8 cellular contexts compared by ENCODE assay signal in genomic region chr14:103259801-103260628, GRCh38.
DNase-seq lines count a peak whose midpoint lies in the region; ATAC-seq and TF ChIP-seq lines count a peak whose summit lies in the region.

No MANE protein-coding gene starts in this region.

- no peak for TF ChIP-seq CTCF in RWPE1 (conservative IDR thresholded peaks at IDR 0.05; ENCODE audit: low read depth)
- no peak for TF ChIP-seq CTCF in foreskin fibroblast (IDR thresholded peaks at IDR 0.05; ENCODE audit: low read depth, low read length)

- H3K27ac Mint-ChIP-seq in stimulated activated naive B cell treated with anti-CD40 and anti-IgM and Interleukin-4, amounts not matched to agents 10 μg/mL and 1 μg/mL and 100 μg/mL, for 72 hours = no peak overlapping the region

- H3K4me3 Mint-ChIP-seq in stimulated activated naive B cell treated with anti-CD40 and anti-IgM and Interleukin-4, amounts not matched to agents 10 μg/mL and 1 μg/mL and 100 μg/mL, for 72 hours = peak overlapping the region in 1 of 2 donors; percentile 54

- peak; percentile 40 for DNase-seq in GM03348 (ENCODE audit: low spot score)
- DNase-seq in RWPE1 (ENCODE audit: low spot score) = no peak
- DNase-seq in foreskin fibroblast = no peak
- no peak for DNase-seq in skeletal muscle cell (ENCODE audit: low read depth)
- DNase-seq in Kasumi-1 (lab: John Stamatoyannopoulos, UW) = no peak
- no peak for DNase-seq in iPS-NIHi11 (ENCODE audit: low spot score)
- DNase-seq in NCI-H2171 (lab: John Stamatoyannopoulos, UW) = no peak
- DNase-seq in stimulated activated naive B cell treated with anti-CD40 and anti-IgM and Interleukin-4, amounts not matched to agents 10 μg/mL and 1 μg/mL and 100 μg/mL, for 72 hours = no peak

- H3K9me3 Mint-ChIP-seq in stimulated activated naive B cell treated with anti-CD40 and anti-IgM and Interleukin-4, amounts not matched to agents 10 μg/mL and 1 μg/mL and 100 μg/mL, for 72 hours = peaks cover 0 to under 1% of the 10 kb centered on the region in 2 donors

- H3K27me3 Mint-ChIP-seq in stimulated activated naive B cell treated with anti-CD40 and anti-IgM and Interleukin-4, amounts not matched to agents 10 μg/mL and 1 μg/mL and 100 μg/mL, for 72 hours = peaks cover 11 to 23% of the 10 kb centered on the region in 2 donors

- H3K4me3 ChIP-seq in foreskin fibroblast (ENCODE audit: low read depth in 1 of 2, low read length in 2 of 2) (peak overlapping the region; percentile 61 to 71), skeletal muscle cell (ENCODE audit: low read depth, low read length) (peak overlapping the region; percentile 43)

- H3K27ac ChIP-seq in RWPE1 = peak overlapping the region; percentile 65

- no peaks in the 10 kb centered on the region for H3K36me3 Mint-ChIP-seq in stimulated activated naive B cell treated with anti-CD40 and anti-IgM and Interleukin-4, amounts not matched to agents 10 μg/mL and 1 μg/mL and 100 μg/mL, for 72 hours

- ATAC-seq in stimulated activated naive B cell treated with anti-CD40 and anti-IgM and Interleukin-4, amounts not matched to agents 10 μg/mL and 1 μg/mL and 100 μg/mL, for 72 hours (replicated peaks) = no peak

- POLR2A ChIA-PET in RWPE1 (lab: Yijun Ruan, JAX; ENCODE audit: low non-redundant PET) = no interaction called here

- CTCF ChIA-PET in RWPE1 (lab: Yijun Ruan, JAX) = interaction anchor here (0.5 to 1.0 kb wide), 3 partner anchors 10 to 131 kb away, joined by 3 to 6 read pairs (median 5); no protein-coding TSS in a partner anchor

- H3K4me1 Mint-ChIP-seq in stimulated activated naive B cell treated with anti-CD40 and anti-IgM and Interleukin-4, amounts not matched to agents 10 μg/mL and 1 μg/mL and 100 μg/mL, for 72 hours = peaks cover 5 to 19% of the 10 kb centered on the region in 2 donors
